26 cellular contexts compared by ENCODE assay signal in genomic region chr2:43020990-43021677, GRCh38.
A peak's percentile ranks its signal among the peaks of the same experiment; 100 is the strongest.
DNase-seq lines count a peak whose midpoint lies in the region; ATAC-seq and TF ChIP-seq lines count a peak whose summit lies in the region.
"Had no signal": no experiment of that assay in that cellular context is flagged by ENCODE, and none has a peak within 500 bp of the region (broad histone marks: within the 10 kb centered on the region; RNA-seq: fewer than 3 reads in every experiment).

No MANE protein-coding gene starts in this region.

- H3K27ac ChIP-seq in hepatocyte (peak overlapping the region; percentile 93), adrenal gland (no peak overlapping the region), gastrocnemius medialis (no peak overlapping the region)
- H3K27ac ChIP-seq: A549, SJSA1, uterus had no signal

- peaks cover 0 to 3% (median 0%) of the 10 kb centered on the region in 3 donors for H3K27me3 Mint-ChIP-seq in CD14-positive monocyte (ENCODE audit: low read depth in 3 of 3)
- H3K27me3 Mint-ChIP-seq in WTC11 (ENCODE audit: low read depth), result peaks cover 3% of the 10 kb centered on the region

- H4K20me1 ChIP-seq in hepatocyte (ENCODE audit: insufficient read depth, poor library complexity, severe bottlenecking), result no peaks in the 10 kb centered on the region

- no peaks in the 10 kb centered on the region for H3K9me2 ChIP-seq in hepatocyte (replicated peaks; ENCODE audit: insufficient read depth)

- H3K4me1 Mint-ChIP-seq in CD14-positive monocyte (peaks cover 82% of the 10 kb centered on the region), WTC11 (peaks cover 5% of the 10 kb centered on the region)

- CTCF ChIA-PET in WTC11 (lab: Charles Lee), result interaction anchor here (0.6 to 4.8 kb wide), 6 partner anchors 24 to 540 kb away, joined by 3 to 31 read pairs (median 4); no protein-coding TSS in a partner anchor

- POLR2A ChIA-PET in WTC11 (lab: Charles Lee), result no interaction called here

- peaks cover 25% of the 10 kb centered on the region for H3K4me1 ChIP-seq in hepatocyte (ENCODE audit: insufficient read depth)
- peaks cover 0 to 14% of the 10 kb centered on the region in 2 donors for H3K4me1 ChIP-seq in adrenal gland (replicated peaks in 1 of 2)
- H3K4me1 ChIP-seq in gastrocnemius medialis, result peaks cover 0 to 6% of the 10 kb centered on the region in 2 donors

- intact Hi-C loops in CD14-positive monocyte (cut with micrococcal nuclease), result loop anchor here in 1 of 2 donors (5.0 kb wide), 2 partner anchors 86 to 201 kb away; no protein-coding TSS in a partner anchor
- intact Hi-C loops in sciatic nerve (cut with DNase I), result loop anchor here (10.0 kb wide), 1 partner anchor 84 kb away; no protein-coding TSS in a partner anchor
- intact Hi-C loops in adrenal gland (cut with DNase I), result loop anchor here in 1 of 2 donors (10.0 kb wide), 2 partner anchors 46 to 104 kb away; no protein-coding TSS in a partner anchor
- intact Hi-C loops in gastrocnemius medialis (cut with DNase I; ENCODE audit: low total_unique reads), result loop anchor here (5.0 kb wide), 1 partner anchor 81 kb away; no protein-coding TSS in a partner anchor

- no peak overlapping the region for H3K4me2 ChIP-seq in hepatocyte
- H3K4me2 ChIP-seq: A549 had no signal

- H3K36me3 Mint-ChIP-seq in CD14-positive monocyte, result peaks cover 1 to 8% of the 10 kb centered on the region in 2 donors
- H3K36me3 Mint-ChIP-seq in WTC11, result peaks cover 15% of the 10 kb centered on the region

- DNase-seq in CD14-positive monocyte (ENCODE audit: low spot score), result no peak
- DNase-seq in WTC11 (ENCODE audit: low spot score), result no peak
- no peak for DNase-seq in hepatocyte (ENCODE audit: low spot score)
- peak; percentile 25 for DNase-seq in sciatic nerve (ENCODE audit: low spot score)
- no peak for DNase-seq in HT-29 (ENCODE audit: low spot score)
- no peak for DNase-seq in adrenal gland
- no peak for DNase-seq in gastrocnemius medialis
- DNase-seq: activated CD4-positive, alpha-beta T cell treated with anti-CD3 and anti-CD28 coated beads, Interleukin-2, amount 50 U/mL, for 4 hours; activated naive CD4-positive, alpha-beta T cell treated with anti-CD3 and anti-CD28 coated beads, Interleukin-2, amount 10 ng/mL, durations not matched to agents 7 days and 5 days; amniotic stem cell; cortex of kidney; foreskin melanocyte; GDM1; H9; KBM-7; NCI-H2081 treated with DMSO at 0.1 percent for 48 hours; NCI-H774; retina; stimulated activated CD4-positive, alpha-beta T cell treated with anti-CD3 and anti-CD28 coated beads, Interleukin-2, amount 100 ng/mL, for 48 hours; T-helper 1 cell had no signal

- H3K27ac Mint-ChIP-seq in CD14-positive monocyte (peak overlapping the region; percentile 44 to 88 (median 85)), WTC11 (no peak overlapping the region)
- H3K27ac Mint-ChIP-seq: activated naive CD4-positive, alpha-beta T cell treated with anti-CD3 and anti-CD28 coated beads, Interleukin-2, amount 10 ng/mL, durations not matched to agents 7 days and 5 days; B cell had no signal

- H3K36me3 ChIP-seq in hepatocyte (replicated peaks; ENCODE audit: insufficient read depth, low read depth), result no peaks in the 10 kb centered on the region
- H3K36me3 ChIP-seq in adrenal gland (replicated peaks in 1 of 2), result no peaks in the 10 kb centered on the region
- no peaks in the 10 kb centered on the region for H3K36me3 ChIP-seq in gastrocnemius medialis
- H3K36me3 ChIP-seq: SJSA1, uterus had no signal

- in situ Hi-C loops in gastrocnemius medialis (cut with MboI; ENCODE audit: low sequenced_read_pairs in 4 of 4), result loop anchor here in 3 of 4 donors (5.0 to 10.0 kb wide), 5 partner anchors 44 to 211 kb away; partner anchors contain the start of gene ZFP36L2 (in 2 of the 3)

- H3K9me3 Mint-ChIP-seq in CD14-positive monocyte, result peaks cover 0 to 18% (median 9%) of the 10 kb centered on the region in 7 donors
- peaks cover 18% of the 10 kb centered on the region for H3K9me3 Mint-ChIP-seq in WTC11

- TF ChIP-seq CTCF in CD14-positive monocyte (IDR thresholded peaks at IDR 0.05) (no peak), WTC11 (IDR thresholded peaks at IDR 0.05) (no peak), hepatocyte (IDR thresholded peaks at IDR 0.05; ENCODE audit: poor library complexity) (no peak), adrenal gland (IDR thresholded peaks at IDR 0.05) (no peak), gastrocnemius medialis (IDR thresholded peaks at IDR 0.05 in 4 of 5, conservative IDR thresholded peaks at IDR 0.05 in 1 of 5) (no peak)

- H3K4me3 ChIP-seq in hepatocyte (no peak overlapping the region), adrenal gland (no peak overlapping the region), gastrocnemius medialis (no peak overlapping the region)
- H3K4me3 ChIP-seq: A549, SJSA1, uterus had no signal

- 92% methylated on average over 12 of the region's 14 CpGs for WGBS in hepatocyte (ENCODE audit: low lambda C conversion rate, missing lambda C conversion rate)
- WGBS in adrenal gland, 4 donors, result 84 to 95% (median 90%) methylated on average over 12 to 14 of the region's 14 CpGs

- H3K4me3 Mint-ChIP-seq in CD14-positive monocyte (no peak overlapping the region), WTC11 (no peak overlapping the region)
- H3K4me3 Mint-ChIP-seq: activated naive CD4-positive, alpha-beta T cell treated with anti-CD3 and anti-CD28 coated beads, Interleukin-2, amount 10 ng/mL, durations not matched to agents 7 days and 5 days; B cell; H9 had no signal

- TF ChIP-seq POLR2A in adrenal gland (IDR thresholded peaks at IDR 0.05) (no peak), gastrocnemius medialis (IDR thresholded peaks at IDR 0.05) (no peak)

- no peak overlapping the region for H2AFZ ChIP-seq in hepatocyte

- ATAC-seq in WTC11, result no peak
- ATAC-seq in sciatic nerve, result no peak
- no peak for ATAC-seq in GM19035 (IDR thresholded peaks at IDR 0.05; ENCODE audit: unreplicated experiment)
- ATAC-seq in gastrocnemius medialis, result no peak
- ATAC-seq: A549, left lobe of liver had no signal

- peaks cover 7% of the 10 kb centered on the region for H3K9me3 ChIP-seq in hepatocyte (ENCODE audit: low read depth)
- no peaks in the 10 kb centered on the region for H3K9me3 ChIP-seq in adrenal gland (replicated peaks in 1 of 3)
- H3K9me3 ChIP-seq in gastrocnemius medialis, result no peaks in the 10 kb centered on the region
- H3K9me3 ChIP-seq: SJSA1, uterus had no signal

- H3K79me2 ChIP-seq in hepatocyte, result no peaks in the 10 kb centered on the region

- H3K27me3 ChIP-seq in hepatocyte (no peaks in the 10 kb centered on the region), adrenal gland (no peaks in the 10 kb centered on the region), gastrocnemius medialis (no peaks in the 10 kb centered on the region)
- H3K27me3 ChIP-seq: SJSA1, uterus had no signal

TF ChIP-seq in WTC11, 78 proteins besides CTCF, POLR2A, EP300 and RAD21:
- TF ChIP-seq, protein P1, sequence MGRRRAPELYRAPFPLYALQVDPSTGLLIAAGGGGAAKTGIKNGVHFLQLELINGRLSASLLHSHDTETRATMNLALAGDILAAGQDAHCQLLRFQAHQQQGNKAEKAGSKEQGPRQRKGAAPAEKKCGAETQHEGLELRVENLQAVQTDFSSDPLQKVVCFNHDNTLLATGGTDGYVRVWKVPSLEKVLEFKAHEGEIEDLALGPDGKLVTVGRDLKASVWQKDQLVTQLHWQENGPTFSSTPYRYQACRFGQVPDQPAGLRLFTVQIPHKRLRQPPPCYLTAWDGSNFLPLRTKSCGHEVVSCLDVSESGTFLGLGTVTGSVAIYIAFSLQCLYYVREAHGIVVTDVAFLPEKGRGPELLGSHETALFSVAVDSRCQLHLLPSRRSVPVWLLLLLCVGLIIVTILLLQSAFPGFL (CRISPR knock-in tag; IDR thresholded peaks at IDR 0.05; ENCODE audit: borderline replicate concordance), result no peak
- peak; percentile 64 for TF ChIP-seq ZNF121 (CRISPR knock-in tag; IDR thresholded peaks at IDR 0.05)
